ENCODE assay signal across 1 cellular context in genomic region chr9:123373447-123373923, GRCh38.
TF ChIP-seq lines count a peak whose summit lies in the region.

No MANE protein-coding gene starts in this region.

TF ChIP-seq in SK-N-SH treated with all-trans-retinoic acid at 6 μM for 48 hours, 23 proteins besides CTCF, POLR2A, EP300 and RAD21 (continued from another document):
- TF ChIP-seq PATZ1 (CRISPR knock-in tag; IDR thresholded peaks at IDR 0.05; ENCODE audit: borderline replicate concordance) (no peak), ZNF70 (CRISPR knock-in tag; IDR thresholded peaks at IDR 0.05) (no peak), ZNF565 (CRISPR knock-in tag; conservative IDR thresholded peaks at IDR 0.05; ENCODE audit: low read depth) (no peak), GLIS3 (CRISPR knock-in tag; IDR thresholded peaks at IDR 0.05) (no peak), CSRNP3 (CRISPR knock-in tag; IDR thresholded peaks at IDR 0.05) (no peak), POU6F1 (CRISPR knock-in tag; IDR thresholded peaks at IDR 0.05; ENCODE audit: borderline replicate concordance, low read depth) (no peak), SNAI2 (CRISPR knock-in tag; IDR thresholded peaks at IDR 0.05) (no peak), CREB5 (CRISPR knock-in tag; IDR thresholded peaks at IDR 0.05; ENCODE audit: low read depth) (no peak), ISL1 (CRISPR knock-in tag; IDR thresholded peaks at IDR 0.05) (no peak), TSHZ2 (CRISPR knock-in tag; IDR thresholded peaks at IDR 0.05) (no peak)
